ENCODE assay signal across 2 cellular contexts in genomic region chr4:129804458-129804981, GRCh38.
TF ChIP-seq lines count a peak whose summit lies in the region.

No MANE protein-coding gene starts in this region.

TF ChIP-seq in GM23338, 12 proteins besides CTCF, POLR2A, EP300 and RAD21:
- TF ChIP-seq ZNF462 (CRISPR knock-in tag; IDR thresholded peaks at IDR 0.05) (no peak), ZNF331 (CRISPR knock-in tag; IDR thresholded peaks at IDR 0.05; ENCODE audit: low read depth) (no peak), EZH2 (IDR thresholded peaks at IDR 0.05; ENCODE audit: low read depth, unreplicated experiment) (no peak), ETS1 (IDR thresholded peaks at IDR 0.05) (no peak), NANOG (IDR thresholded peaks at IDR 0.05; ENCODE audit: borderline replicate concordance) (no peak), CREB1 (CRISPR knock-in tag; IDR thresholded peaks at IDR 0.05; ENCODE audit: low read depth) (no peak)

TF ChIP-seq in H1, 55 proteins besides CTCF, POLR2A, EP300 and RAD21:
- TF ChIP-seq BCL11A (IDR thresholded peaks at IDR 0.05; ENCODE audit: low read depth in 2 of 2, low read length in 2 of 2): no peak
- TF ChIP-seq SP4 (IDR thresholded peaks at IDR 0.05; ENCODE audit: low read length): no peak
- no peak for TF ChIP-seq TBP (IDR thresholded peaks at IDR 0.05; ENCODE audit: low read depth, low read length)
- TF ChIP-seq MAFK (IDR thresholded peaks at IDR 0.05; ENCODE audit: low read depth, low read length): no peak
- no peak for TF ChIP-seq PHF8 (conservative IDR thresholded peaks at IDR 0.05; ENCODE audit: low read depth, low read length)
- no peak for TF ChIP-seq ASH2L (IDR thresholded peaks at IDR 0.05; ENCODE audit: low read length)
- no peak for TF ChIP-seq NANOG (IDR thresholded peaks at IDR 0.05; ENCODE audit: insufficient read depth, low read depth, low read length, poor library complexity, severe bottlenecking)
- TF ChIP-seq RBBP5 (IDR thresholded peaks at IDR 0.05; ENCODE audit: borderline replicate concordance, low read depth, low read length): no peak
- no peak for TF ChIP-seq HDAC2 (IDR thresholded peaks at IDR 0.05; ENCODE audit: borderline replicate concordance in 1 of 2, low read depth in 2 of 2, low read length in 2 of 2)
